Comparison of ENCODE assay signal across 7 cellular contexts in genomic region chr2:84945838-84946203, GRCh38. TPM values are rescaled to one million over a fixed set of nuclear protein-coding genes. Genes with fewer than 3 reads are reported as not detected.
A peak's percentile ranks its signal among the peaks of the same experiment; 100 is the strongest.
DNase-seq lines count a peak whose midpoint lies in the region; ATAC-seq, FAIRE-seq and TF ChIP-seq lines count a peak whose summit lies in the region.
"Not testable (repeated sequence)": the region's sequence is repeated elsewhere in the genome, so short reads cannot be mapped to it uniquely, and the experiment has no call there.

No MANE protein-coding gene starts in this region.

- TF ChIP-seq CTCF in Calu3 (IDR thresholded peaks at IDR 0.05; ENCODE audit: unreplicated experiment); OCI-LY1 (IDR thresholded peaks at IDR 0.05; ENCODE audit: low read length); activated B cell treated with CpG ODN at 0.5 μM for 24 hours (IDR thresholded peaks at IDR 0.05); HepG2 (CRISPR knock-in tag; IDR thresholded peaks at IDR 0.05); smooth muscle cell (IDR thresholded peaks at IDR 0.05; ENCODE audit: borderline replicate concordance, insufficient read depth, poor library complexity, severe bottlenecking): not testable (repeated sequence)

- not testable (repeated sequence) for TF ChIP-seq RAD21 in HepG2 (CRISPR knock-in tag; IDR thresholded peaks at IDR 0.05)

- H3F3A ChIP-seq in OCI-LY1 (ENCODE audit: insufficient read depth, low read length); smooth muscle cell (ENCODE audit: low read depth): not testable (repeated sequence)

- DNase-seq in Calu3 = peak; percentile 21
- not testable (repeated sequence) for DNase-seq in activated B cell treated with CpG ODN at 0.5 μM for 24 hours; central memory CD8-positive, alpha-beta T cell (ENCODE audit: low spot score in 2 of 2); HepG2 (ENCODE audit: low spot score); smooth muscle cell (lab: John Stamatoyannopoulos, UW; ENCODE audit: unreplicated experiment)

- H3K27ac ChIP-seq in OCI-LY1 (ENCODE audit: low read depth, low read length, poor library complexity, severe bottlenecking) (peak overlapping the region; percentile 92), HepG2 (ENCODE audit: extremely low read length, insufficient read depth, low read length) (peak overlapping the region; percentile 71), smooth muscle cell (ENCODE audit: low read depth) (peak overlapping the region; percentile 94)

- CTCF ChIA-PET in Calu3 (lab: Charles Lee) = interaction anchor here (0.8 to 3.1 kb wide), 8 partner anchors 11 to 355 kb away, joined by 3 to 26 read pairs (median 4); no protein-coding TSS in a partner anchor
- CTCF ChIA-PET in activated B cell treated with CpG ODN at 0.5 μM for 24 hours (lab: Charles Lee) = interaction anchor here (0.8 to 11.4 kb wide), 13 partner anchors 8 to 88 kb away, joined by 3 to 186 read pairs (median 5); partner anchors contain the start of gene KCMF1
- CTCF ChIA-PET in HepG2 (lab: Yijun Ruan, JAX; ENCODE audit: low intra/inter-chr PET ratio, low total read pairs) = interaction anchor here (1.2 kb wide), 1 partner anchor 69 kb away, joined by 4 read pairs; no protein-coding TSS in a partner anchor

- H3K36me3 ChIP-seq in OCI-LY1 (ENCODE audit: insufficient read depth, low read length); HepG2 (replicated peaks in 1 of 2; ENCODE audit: control insufficient read depth in 1 of 2, insufficient read depth in 2 of 2, low read length in 2 of 2); smooth muscle cell (ENCODE audit: low read depth): not testable (repeated sequence)

- not testable (repeated sequence) for H4K20me1 ChIP-seq in OCI-LY1 (ENCODE audit: insufficient read depth, low read length); HepG2 (ENCODE audit: insufficient read depth, low read length); smooth muscle cell (ENCODE audit: low read depth)

- H3K4me3 Mint-ChIP-seq in Calu3 (ENCODE audit: low read depth, unreplicated experiment) (peak overlapping the region; percentile 35), activated B cell treated with CpG ODN at 0.5 μM for 24 hours (peak overlapping the region; percentile 50)
- peak overlapping the region; percentile 85 for H3K4me3 Mint-ChIP-seq in activated T-helper 17 cell treated with anti-CD3 and anti-CD28 coated beads, Interleukin-2, amount 50 U/mL, for 72 hours
- H3K4me3 Mint-ChIP-seq in central memory CD8-positive, alpha-beta T cell = peak overlapping the region; percentile 52

- H3K27ac Mint-ChIP-seq in Calu3 (ENCODE audit: unreplicated experiment) = peak overlapping the region; percentile 95
- H3K27ac Mint-ChIP-seq in activated B cell treated with CpG ODN at 0.5 μM for 24 hours = peak overlapping the region; percentile 97
- H3K27ac Mint-ChIP-seq in activated T-helper 17 cell treated with anti-CD3 and anti-CD28 coated beads, Interleukin-2, amount 50 U/mL, for 72 hours = peak overlapping the region; percentile 95
- peak overlapping the region; percentile 26 for H3K27ac Mint-ChIP-seq in central memory CD8-positive, alpha-beta T cell (ENCODE audit: low read depth)

- intact Hi-C loops in Calu3 (cut with micrococcal nuclease; ENCODE audit: unreplicated experiment) = not testable (repeated sequence)
- intact Hi-C loops in activated B cell treated with CpG ODN at 0.5 μM for 24 hours (cut with micrococcal nuclease) (loop anchor here (1.0 kb wide), 3 partner anchors 19 to 41 kb away; partner anchors contain the start of gene TMSB10), HepG2 (cut with micrococcal nuclease; ENCODE audit: unreplicated experiment) (loop anchor here (2.0 kb wide), 1 partner anchor 19 kb away; no protein-coding TSS in a partner anchor)

- H3K4me2 ChIP-seq in OCI-LY1 (ENCODE audit: low read length) = peak overlapping the region; percentile 57; the same call in 1 of the 2 replicates
- peak overlapping the region; percentile 91 for H3K4me2 ChIP-seq in HepG2 (ENCODE audit: low read depth, low read length)
- not testable (repeated sequence) for H3K4me2 ChIP-seq in smooth muscle cell

- in situ Hi-C loops in HepG2 (cut with HindIII; ENCODE audit: extremely low pct_ligation_motif_present, low pct_unique_long_range_greater_than_20kb) = not testable (repeated sequence)

- WGBS in HepG2 (ENCODE audit: low lambda C conversion rate) = 10% methylated on average over 3 of the region's 3 CpGs
- WGBS in smooth muscle cell (ENCODE audit: low lambda C conversion rate) = 80% methylated on average over 2 of the region's 3 CpGs

- BruUV-seq in Calu3 (replicated peaks; lab: Mats Ljungman, UMichigan); HepG2 (replicated peaks; lab: Mats Ljungman, UMichigan): not testable (repeated sequence)

- H3K4me1 ChIP-seq in OCI-LY1 (ENCODE audit: insufficient read depth, low read length, severe bottlenecking) (peaks cover 25% of the 10 kb centered on the region), HepG2 (ENCODE audit: insufficient read depth, low read length) (peaks cover 57% of the 10 kb centered on the region)
- not testable (repeated sequence) for H3K4me1 ChIP-seq in smooth muscle cell (ENCODE audit: low read depth)

- not testable (repeated sequence) for TF ChIP-seq POLR2A in HepG2 (IDR thresholded peaks at IDR 0.05; ENCODE audit: insufficient read depth in 1 of 2, low read depth in 2 of 2, low read length in 2 of 2)

- H3K4me3 ChIP-seq in OCI-LY1 (ENCODE audit: low read depth, low read length, poor library complexity, severe bottlenecking) = peak overlapping the region; percentile 33
- peak overlapping the region in 2 of 3 experiments; percentile 48 to 62; a peak in 3 of 6 replicates for H3K4me3 ChIP-seq in HepG2 (replicated peaks in 1 of 3; ENCODE audit: insufficient read depth in 1 of 3, low read depth in 2 of 3, low read length in 3 of 3)
- not testable (repeated sequence) for H3K4me3 ChIP-seq in smooth muscle cell

- H3K9me2 ChIP-seq in OCI-LY1 (ENCODE audit: low read depth, low read length) = not testable (repeated sequence)

- POLR2A ChIA-PET in activated B cell treated with CpG ODN at 0.5 μM for 24 hours (lab: Charles Lee) = interaction anchor here (0.6 to 14.1 kb wide), 19 partner anchors 13 to 656 kb away, joined by 3 to 302 read pairs (median 5); partner anchors contain the start of genes KCMF1, MAT2A, TMEM150A and TMSB10
- POLR2A ChIA-PET in HepG2 (lab: Yijun Ruan, JAX) = interaction anchor here (0.8 to 4.5 kb wide), 13 partner anchors 8 to 379 kb away, joined by 3 to 37 read pairs (median 6); partner anchors contain the start of genes KCMF1 and TMSB10

- H3K9me3 ChIP-seq in OCI-LY1 (ENCODE audit: low read length); HepG2 (ENCODE audit: low read length); smooth muscle cell (replicated peaks; ENCODE audit: low read depth): not testable (repeated sequence)

- not testable (repeated sequence) for H3K27me3 Mint-ChIP-seq in Calu3 (ENCODE audit: unreplicated experiment); activated B cell treated with CpG ODN at 0.5 μM for 24 hours; activated T-helper 17 cell treated with anti-CD3 and anti-CD28 coated beads, Interleukin-2, amount 50 U/mL, for 72 hours; central memory CD8-positive, alpha-beta T cell

- peak overlapping the region; percentile 45; the same call in 1 of the 2 replicates for H3K9ac ChIP-seq in OCI-LY1 (ENCODE audit: low read length)
- peak overlapping the region; percentile 57 for H3K9ac ChIP-seq in HepG2 (ENCODE audit: insufficient read depth, low read depth, low read length)
- H3K9ac ChIP-seq in smooth muscle cell (ENCODE audit: low read depth) = not testable (repeated sequence)

- TF ChIP-seq EP300 in HepG2 (IDR thresholded peaks at IDR 0.05; ENCODE audit: low read depth in 2 of 2, low read length in 2 of 2); HepG2 (CRISPR knock-in tag; IDR thresholded peaks at IDR 0.05; ENCODE audit: borderline replicate concordance): not testable (repeated sequence)

- peaks cover 31% of the 10 kb centered on the region for H3K4me1 Mint-ChIP-seq in Calu3 (ENCODE audit: low read depth, unreplicated experiment)
- peaks cover 58% of the 10 kb centered on the region for H3K4me1 Mint-ChIP-seq in activated B cell treated with CpG ODN at 0.5 μM for 24 hours
- peaks cover 36% of the 10 kb centered on the region for H3K4me1 Mint-ChIP-seq in activated T-helper 17 cell treated with anti-CD3 and anti-CD28 coated beads, Interleukin-2, amount 50 U/mL, for 72 hours
- peaks cover 28% of the 10 kb centered on the region for H3K4me1 Mint-ChIP-seq in central memory CD8-positive, alpha-beta T cell

- not testable (repeated sequence) for FAIRE-seq in HepG2 (lab: Jason Lieb, UNC)

- not testable (repeated sequence) for H3K79me2 ChIP-seq in OCI-LY1 (ENCODE audit: insufficient read depth, low read length); HepG2 (ENCODE audit: insufficient read depth, low read length); smooth muscle cell (ENCODE audit: low read depth)

- not testable (repeated sequence) for H3K9me3 Mint-ChIP-seq in Calu3 (ENCODE audit: low read depth, unreplicated experiment); activated B cell treated with CpG ODN at 0.5 μM for 24 hours; activated T-helper 17 cell treated with anti-CD3 and anti-CD28 coated beads, Interleukin-2, amount 50 U/mL, for 72 hours; central memory CD8-positive, alpha-beta T cell

- not testable (repeated sequence) for H2AFZ ChIP-seq in OCI-LY1 (ENCODE audit: low read length); HepG2 (ENCODE audit: low read length); smooth muscle cell (ENCODE audit: low read depth)

- not testable (repeated sequence) for H3K27me3 ChIP-seq in OCI-LY1 (ENCODE audit: insufficient read depth, low read length); HepG2 (ENCODE audit: control insufficient read depth in 1 of 2, insufficient read depth in 2 of 2, low read length in 2 of 2); smooth muscle cell (ENCODE audit: low read depth)

- peaks cover 13% of the 10 kb centered on the region for H3K36me3 Mint-ChIP-seq in Calu3 (ENCODE audit: insufficient read depth, unreplicated experiment)
- H3K36me3 Mint-ChIP-seq in activated B cell treated with CpG ODN at 0.5 μM for 24 hours (ENCODE audit: low read depth); central memory CD8-positive, alpha-beta T cell (ENCODE audit: insufficient read depth): not testable (repeated sequence)
- H3K36me3 Mint-ChIP-seq in activated T-helper 17 cell treated with anti-CD3 and anti-CD28 coated beads, Interleukin-2, amount 50 U/mL, for 72 hours (ENCODE audit: low read depth) = peaks cover 43% of the 10 kb centered on the region

- not testable (repeated sequence) for ATAC-seq in activated B cell treated with CpG ODN at 0.5 μM for 24 hours (ENCODE audit: low read depth)
- ATAC-seq in activated T-helper 17 cell treated with anti-CD3 and anti-CD28 coated beads, Interleukin-2, amount 50 U/mL, for 72 hours (replicated peaks) = peak; percentile 11
- peak; percentile 50 for ATAC-seq in central memory CD8-positive, alpha-beta T cell (replicated peaks; ENCODE audit: extremely low read depth, poor library complexity, severe bottlenecking)
- ATAC-seq in HepG2 = peak; percentile 13

RNA-seq across cellular contexts. Expression of gene KCMF1, which starts 25.1 kb away (rescaled TPM):
- total RNA-seq in Calu3 (2022) (68.0 and 69.8 TPM in 2 replicates), activated B cell treated with CpG ODN at 0.5 μM for 24 hours (77.1 and 96.6 TPM in 2 replicates), HepG2 (2016; rRNA removed; fragmentation: Illumina TruSeq; extraction: Trizol) (62.1 and 64.6 TPM in 2 replicates), smooth muscle cell (65.0 and 102 TPM in 2 replicates)
- 100 to 1,000 TPM in 1 of 2 donors, 10 to 100 TPM in 1; 77.3 to 108 TPM for total RNA-seq in activated T-helper 17 cell treated with anti-CD3 and anti-CD28 coated beads, Interleukin-2, amount 50 U/mL, for 72 hours
- total RNA-seq in HepG2 (2016; cell fraction: cytosol; rRNA removed; fragmentation: Illumina TruSeq; extraction: Trizol; ENCODE audit: low read depth) = 70.3 and 83.0 TPM in 2 replicates
- total RNA-seq in HepG2 (2016; cell fraction: insoluble cytoplasmic fraction; rRNA removed; fragmentation: Illumina TruSeq; extraction: Trizol) = 58.7 and 60.0 TPM in 2 replicates
- total RNA-seq in HepG2 (2016; cell fraction: membrane; rRNA removed; fragmentation: Illumina TruSeq; extraction: Trizol) = 130 and 138 TPM in 2 replicates
- total RNA-seq in HepG2 (2016; cell fraction: nucleus; rRNA removed; fragmentation: Illumina TruSeq; extraction: Trizol) = 26.8 and 30.5 TPM in 2 replicates
- polyA plus RNA-seq in HepG2 (2011; rRNA removed) (84.0 and 116 TPM in 2 replicates), smooth muscle cell (55.0 and 56.5 TPM in 2 replicates)
- 56.6 and 82.6 TPM in 2 replicates for polyA plus RNA-seq in HepG2 (2011; cell fraction: cytosol; rRNA removed)
- polyA plus RNA-seq in HepG2 (2011; cell fraction: nucleus; rRNA removed) = 32.2 and 32.7 TPM in 2 replicates
- polyA plus RNA-seq in HepG2 (2012) = 88.5 and 102 TPM in 2 replicates
- 102 and 116 TPM in 2 replicates for polyA plus RNA-seq in HepG2 (2016; cell fraction: cytosol; fragmentation: Illumina TruSeq; extraction: Trizol; ENCODE audit: low read depth)
- 68.3 and 73.2 TPM in 2 replicates for polyA plus RNA-seq in HepG2 (2016; cell fraction: insoluble cytoplasmic fraction; fragmentation: Illumina TruSeq; extraction: Trizol; ENCODE audit: low read depth)
- polyA plus RNA-seq in HepG2 (2016; cell fraction: membrane; fragmentation: Illumina TruSeq; extraction: Trizol; ENCODE audit: low read depth) = 124 and 125 TPM in 2 replicates
- 42.2 and 45.3 TPM in 2 replicates for polyA plus RNA-seq in HepG2 (2016; cell fraction: nucleus; fragmentation: Illumina TruSeq; extraction: Trizol; ENCODE audit: insufficient read depth, low read depth)
- 60.2 and 78.6 TPM in 2 replicates for polyA minus RNA-seq in HepG2 (2011; rRNA and poly(A)+ RNA removed; ENCODE audit: low replicate concordance)
- 66.3 and 77.2 TPM in 2 replicates for polyA minus RNA-seq in HepG2 (2011; cell fraction: cytosol; rRNA and poly(A)+ RNA removed)
- polyA minus RNA-seq in HepG2 (2011; cell fraction: nucleus; rRNA and poly(A)+ RNA removed) = 32.3 and 45.8 TPM in 2 replicates

RNA-seq across cellular contexts. Expression of gene TMSB10, which starts 40.4 kb away (rescaled TPM):
- 1,316 and 1,437 TPM in 2 replicates for total RNA-seq in Calu3 (2022)
- 925 and 1,069 TPM in 2 replicates for total RNA-seq in activated B cell treated with CpG ODN at 0.5 μM for 24 hours
- total RNA-seq in activated T-helper 17 cell treated with anti-CD3 and anti-CD28 coated beads, Interleukin-2, amount 50 U/mL, for 72 hours = 1,000 to 10,000 TPM; 2,616 to 3,068 TPM
- total RNA-seq in HepG2 (2016; rRNA removed; fragmentation: Illumina TruSeq; extraction: Trizol) = 708 and 754 TPM in 2 replicates
- 577 and 682 TPM in 2 replicates for total RNA-seq in HepG2 (2016; cell fraction: cytosol; rRNA removed; fragmentation: Illumina TruSeq; extraction: Trizol; ENCODE audit: low read depth)
- total RNA-seq in HepG2 (2016; cell fraction: insoluble cytoplasmic fraction; rRNA removed; fragmentation: Illumina TruSeq; extraction: Trizol) = 702 and 711 TPM in 2 replicates
- total RNA-seq in HepG2 (2016; cell fraction: membrane; rRNA removed; fragmentation: Illumina TruSeq; extraction: Trizol) = 753 and 798 TPM in 2 replicates
- total RNA-seq in HepG2 (2016; cell fraction: nucleus; rRNA removed; fragmentation: Illumina TruSeq; extraction: Trizol) = 206 and 246 TPM in 2 replicates
- 528 and 665 TPM in 2 replicates for polyA plus RNA-seq in HepG2 (2011; rRNA removed)
- polyA plus RNA-seq in HepG2 (2011; cell fraction: cytosol; rRNA removed) = 1,060 and 1,065 TPM in 2 replicates
- polyA plus RNA-seq in HepG2 (2011; cell fraction: nucleus; rRNA removed) = 311 and 445 TPM in 2 replicates
- 917 and 1,099 TPM in 2 replicates for polyA plus RNA-seq in HepG2 (2012)
- 700 and 865 TPM in 2 replicates for polyA plus RNA-seq in HepG2 (2016; cell fraction: cytosol; fragmentation: Illumina TruSeq; extraction: Trizol; ENCODE audit: low read depth)
- polyA plus RNA-seq in HepG2 (2016; cell fraction: insoluble cytoplasmic fraction; fragmentation: Illumina TruSeq; extraction: Trizol; ENCODE audit: low read depth) = 669 and 773 TPM in 2 replicates
- 819 and 872 TPM in 2 replicates for polyA plus RNA-seq in HepG2 (2016; cell fraction: membrane; fragmentation: Illumina TruSeq; extraction: Trizol; ENCODE audit: low read depth)
- polyA plus RNA-seq in HepG2 (2016; cell fraction: nucleus; fragmentation: Illumina TruSeq; extraction: Trizol; ENCODE audit: insufficient read depth, low read depth) = 429 and 431 TPM in 2 replicates
- polyA minus RNA-seq in HepG2 (2011; rRNA and poly(A)+ RNA removed; ENCODE audit: low replicate concordance) = 67.4 and 236 TPM in 2 replicates
- polyA minus RNA-seq in HepG2 (2011; cell fraction: cytosol; rRNA and poly(A)+ RNA removed) = 123 and 157 TPM in 2 replicates
- 35.6 and 38.8 TPM in 2 replicates for polyA minus RNA-seq in HepG2 (2011; cell fraction: nucleus; rRNA and poly(A)+ RNA removed)
- total RNA-seq in smooth muscle cell = 7,008 and 8,051 TPM in 2 replicates
- 5,467 and 5,517 TPM in 2 replicates for polyA plus RNA-seq in smooth muscle cell

Comparison
In these comparisons a context has a peak if more than half of its experiments do, and no peak if none do; other contexts are left out.
1. H3K27ac Mint-ChIP-seq: peak in every context shown above with its lines; median percentile 97 in activated B cell treated with CpG ODN at 0.5 μM for 24 hours; 95 in Calu3; 95 in activated T-helper 17 cell treated with anti-CD3 and anti-CD28 coated beads, Interleukin-2, amount 50 U/mL, for 72 hours; 26 in central memory CD8-positive, alpha-beta T cell.
2. H3K4me3 Mint-ChIP-seq: peak in every context shown above with its lines; median percentile 85 in activated T-helper 17 cell treated with anti-CD3 and anti-CD28 coated beads, Interleukin-2, amount 50 U/mL, for 72 hours; 52 in central memory CD8-positive, alpha-beta T cell; 50 in activated B cell treated with CpG ODN at 0.5 μM for 24 hours; 35 in Calu3.